Comparison of ENCODE assay signal across 8 cellular contexts in genomic region chr17:58120195-58120822, GRCh38. TPM values are rescaled to one million over a fixed set of nuclear protein-coding genes. Genes with fewer than 3 reads are reported as not detected.
DNase-seq lines count a peak whose midpoint lies in the region; ATAC-seq and TF ChIP-seq lines count a peak whose summit lies in the region.

No MANE protein-coding gene starts in this region.

- ATAC-seq in DND-41 (ENCODE audit: insufficient read depth, low read depth) (peak; percentile 80), HG02973 (IDR thresholded peaks at IDR 0.05; ENCODE audit: unreplicated experiment) (no peak), GM21529 (IDR thresholded peaks at IDR 0.05; ENCODE audit: unreplicated experiment) (no peak)
- ATAC-seq in activated T-cell treated with anti-CD3 and anti-CD28 coated beads, Interleukin-2, amount 50 U/mL, for 72 hours (replicated peaks in 1 of 2) = no peak

- H3K9ac ChIP-seq in DND-41 (ENCODE audit: low read depth, low read length) = no peak overlapping the region

- H3K36me3 ChIP-seq in DND-41 (ENCODE audit: insufficient read depth, low read length) = no peaks in the 10 kb centered on the region

- H3K4me2 ChIP-seq in DND-41 (ENCODE audit: insufficient read depth, low read length) = no peak overlapping the region

- no peaks in the 10 kb centered on the region for H3K27me3 ChIP-seq in DND-41 (ENCODE audit: insufficient read depth, low read length, poor library complexity)

- no peaks in the 10 kb centered on the region for H3K79me2 ChIP-seq in DND-41 (ENCODE audit: insufficient read depth, low read length)

- TF ChIP-seq CTCF in DND-41 (IDR thresholded peaks at IDR 0.05; ENCODE audit: borderline replicate concordance, extremely low read depth, low read length, poor library complexity, severe bottlenecking) (no peak), LNCaP clone FGC (IDR thresholded peaks at IDR 0.05; ENCODE audit: control insufficient read depth, extremely low read depth, insufficient read depth) (no peak)

- H4K20me1 ChIP-seq in DND-41 (ENCODE audit: insufficient read depth, low read length) = peaks cover 5% of the 10 kb centered on the region; the same call in 1 of the 2 replicates

- no peak overlapping the region for H3K4me3 Mint-ChIP-seq in activated T-cell treated with anti-CD3 and anti-CD28 coated beads, Interleukin-2, amount 50 U/mL, for 72 hours

- H3K9me3 Mint-ChIP-seq in activated T-cell treated with anti-CD3 and anti-CD28 coated beads, Interleukin-2, amount 50 U/mL, for 72 hours = no peaks in the 10 kb centered on the region

- H3K4me3 ChIP-seq in DND-41 (ENCODE audit: low read depth in 1 of 2, low read length in 2 of 2) (no peak overlapping the region), LNCaP clone FGC (ENCODE audit: low read depth, low read length) (no peak overlapping the region)

- DNase-seq in DND-41 = peak; percentile 67
- DNase-seq in LNCaP clone FGC (ENCODE audit: low read depth) = peak; percentile 71
- peak; percentile 34 to 36 for DNase-seq in activated T-cell treated with anti-CD3 and anti-CD28 coated beads, Interleukin-2, amount 50 U/mL, for 72 hours
- DNase-seq in iris pigment epithelial cell (ENCODE audit: low read depth) = peak; percentile 61
- peak; percentile 17 for DNase-seq in stromal cell of bone marrow (ENCODE audit: low read depth)
- DNase-seq in NCI-H1694 treated with DMSO at 0.1 percent for 48 hours (lab: John Stamatoyannopoulos, UW) = no peak

- H3K27ac Mint-ChIP-seq in activated T-cell treated with anti-CD3 and anti-CD28 coated beads, Interleukin-2, amount 50 U/mL, for 72 hours = no peak overlapping the region

- H3K27me3 Mint-ChIP-seq in activated T-cell treated with anti-CD3 and anti-CD28 coated beads, Interleukin-2, amount 50 U/mL, for 72 hours (ENCODE audit: low read depth) = peaks cover 16% of the 10 kb centered on the region

- H3K9me3 ChIP-seq in DND-41 (ENCODE audit: insufficient read depth, low read length, severe bottlenecking) = no peaks in the 10 kb centered on the region

- peaks cover 5% of the 10 kb centered on the region for H3K4me1 Mint-ChIP-seq in activated T-cell treated with anti-CD3 and anti-CD28 coated beads, Interleukin-2, amount 50 U/mL, for 72 hours (ENCODE audit: low read depth)

- no peak overlapping the region for H3K27ac ChIP-seq in DND-41 (ENCODE audit: low read length)

- no peak overlapping the region for H2AFZ ChIP-seq in DND-41 (ENCODE audit: low read depth, low read length)

- no peaks in the 10 kb centered on the region for H3K36me3 Mint-ChIP-seq in activated T-cell treated with anti-CD3 and anti-CD28 coated beads, Interleukin-2, amount 50 U/mL, for 72 hours (ENCODE audit: insufficient read depth in 2 of 2)

- no peaks in the 10 kb centered on the region for H3K4me1 ChIP-seq in DND-41 (ENCODE audit: insufficient read depth, low read length)

RNA-seq across cellular contexts. Expression of gene OR4D1, which starts 27.9 kb away (rescaled TPM):
- total RNA-seq in activated T-cell treated with anti-CD3 and anti-CD28 coated beads, Interleukin-2, amount 50 U/mL, for 72 hours = under 1 TPM; 0.34 to 0.35 TPM

RNA-seq across cellular contexts. Expression of gene DYNLL2, which starts 37.1 kb away (rescaled TPM):
- total RNA-seq in activated T-cell treated with anti-CD3 and anti-CD28 coated beads, Interleukin-2, amount 50 U/mL, for 72 hours = 10 to 100 TPM; 32.9 to 37.7 TPM

RNA-seq across cellular contexts. Expression of gene OR4D2, which starts 46.5 kb away (rescaled TPM):
- total RNA-seq in activated T-cell treated with anti-CD3 and anti-CD28 coated beads, Interleukin-2, amount 50 U/mL, for 72 hours = not detected
